In genomic region chr1:234529661-234530237, GRCh38 we compare ENCODE assay signal across 11 cellular contexts. TPM values are rescaled to one million over a fixed set of nuclear protein-coding genes. Genes with fewer than 3 reads are reported as not detected.
DNase-seq lines count a peak whose midpoint lies in the region; ATAC-seq and TF ChIP-seq lines count a peak whose summit lies in the region.
"Had no signal": no experiment of that assay in that cellular context is flagged by ENCODE, and none has a peak within 500 bp of the region (broad histone marks: within the 10 kb centered on the region; RNA-seq: fewer than 3 reads in every experiment).

No MANE protein-coding gene starts in this region.

- no peak for DNase-seq in left ventricle myocardium inferior
- no peak for DNase-seq in Right ventricle myocardium superior
- peak; percentile 48 for DNase-seq in SKM-1 (lab: John Stamatoyannopoulos, UW; ENCODE audit: unreplicated experiment)
- no peak for DNase-seq in lung (ENCODE audit: low spot score)
- DNase-seq in upper lobe of right lung, result no peak
- DNase-seq in DMS53 treated with DMSO at 0.1 percent for 48 hours (lab: John Stamatoyannopoulos, UW; ENCODE audit: unreplicated experiment), result no peak
- DNase-seq: NCI-H1092, SHP77 had no signal

- H3K27ac ChIP-seq in left ventricle myocardium inferior (replicated peaks), result peak overlapping the region; percentile 98
- peak overlapping the region; percentile 39 to 73 for H3K27ac ChIP-seq in lung (ENCODE audit: low read depth in 1 of 2, low read length in 1 of 2)
- H3K27ac ChIP-seq in upper lobe of right lung, result peak overlapping the region; percentile 43

- TF ChIP-seq CTCF in left ventricle myocardium inferior (IDR thresholded peaks at IDR 0.05; ENCODE audit: borderline replicate concordance), result no peak
- no peak for TF ChIP-seq CTCF in lung (IDR thresholded peaks at IDR 0.05; ENCODE audit: control extremely low read depth, extremely low read depth)
- TF ChIP-seq CTCF in upper lobe of right lung (IDR thresholded peaks at IDR 0.05), result no peak

- intact Hi-C loops in left ventricle myocardium inferior (cut with micrococcal nuclease) (no loop called here), Right ventricle myocardium superior (cut with DNase I) (loop anchor here (5.0 to 10.0 kb wide), 2 partner anchors 73 to 195 kb away; no protein-coding TSS in a partner anchor), upper lobe of right lung (cut with DNase I) (no loop called here)

- H3K9me3 ChIP-seq in left ventricle myocardium inferior (replicated peaks), result no peaks in the 10 kb centered on the region
- H3K9me3 ChIP-seq in lung (ENCODE audit: control insufficient read depth in 2 of 2, insufficient read depth in 1 of 2, low read length in 1 of 2), result no peaks in the 10 kb centered on the region
- H3K9me3 ChIP-seq in upper lobe of right lung, result no peaks in the 10 kb centered on the region

- H3K4me1 ChIP-seq in left ventricle myocardium inferior (peaks cover 84% of the 10 kb centered on the region), lung (ENCODE audit: control insufficient read depth in 2 of 2, insufficient read depth in 2 of 2, low read length in 2 of 2) (peaks cover 21 to 31% of the 10 kb centered on the region in 2 donors), upper lobe of right lung (peaks cover 65% of the 10 kb centered on the region)

- WGBS in lung, 2 donors, result 66 to 74% methylated on average over 2 of the region's 2 CpGs

- H3K36me3 ChIP-seq in left ventricle myocardium inferior (no peaks in the 10 kb centered on the region), lung (ENCODE audit: control insufficient read depth in 2 of 2, insufficient read depth in 2 of 2, low read length in 2 of 2) (no peaks in the 10 kb centered on the region), upper lobe of right lung (no peaks in the 10 kb centered on the region)

- ATAC-seq in Right ventricle myocardium superior (ENCODE audit: poor library complexity) (no peak), lung (ENCODE audit: insufficient read depth, low FRiP score) (no peak), upper lobe of right lung (no peak), GM19035 (IDR thresholded peaks at IDR 0.05; ENCODE audit: unreplicated experiment) (no peak), GM21390 (IDR thresholded peaks at IDR 0.05; ENCODE audit: unreplicated experiment) (no peak)
- ATAC-seq: stimulated activated effector memory CD8-positive, alpha-beta T cell treated with anti-CD3 and anti-CD28 coated beads, Interleukin-12 subunit alpha, Interleukin-12 subunit beta, amount 100 ng/mL, for 72 hours had no signal

- H3K27me3 ChIP-seq in left ventricle myocardium inferior (ENCODE audit: low read depth) (no peaks in the 10 kb centered on the region), lung (ENCODE audit: control insufficient read depth, insufficient read depth) (no peaks in the 10 kb centered on the region), upper lobe of right lung (no peaks in the 10 kb centered on the region)

- H3K4me3 ChIP-seq in left ventricle myocardium inferior (peak overlapping the region; percentile 54), lung (no peak overlapping the region), upper lobe of right lung (no peak overlapping the region)

RNA-seq across cellular contexts. Expression of gene TARBP1, which starts 50.8 kb away (rescaled TPM):
- total RNA-seq in left ventricle myocardium inferior (11.4 TPM), Right ventricle myocardium superior (9.2 TPM), lung (10 to 100 TPM; 27.7 to 32.2 TPM), upper lobe of right lung (18.3 TPM)
- polyA plus RNA-seq in lung, result 10 to 100 TPM; 11.2 to 48.7 TPM

Comparison
In these comparisons a context has a peak if more than half of its experiments do, and no peak if none do; other contexts are left out.
1. H3K27ac ChIP-seq: peak in every context shown above with its lines; median percentile 98 in left ventricle myocardium inferior; 56 in lung; 43 in upper lobe of right lung.